8 cellular contexts compared by ENCODE assay signal in the genomic region with DNA sequence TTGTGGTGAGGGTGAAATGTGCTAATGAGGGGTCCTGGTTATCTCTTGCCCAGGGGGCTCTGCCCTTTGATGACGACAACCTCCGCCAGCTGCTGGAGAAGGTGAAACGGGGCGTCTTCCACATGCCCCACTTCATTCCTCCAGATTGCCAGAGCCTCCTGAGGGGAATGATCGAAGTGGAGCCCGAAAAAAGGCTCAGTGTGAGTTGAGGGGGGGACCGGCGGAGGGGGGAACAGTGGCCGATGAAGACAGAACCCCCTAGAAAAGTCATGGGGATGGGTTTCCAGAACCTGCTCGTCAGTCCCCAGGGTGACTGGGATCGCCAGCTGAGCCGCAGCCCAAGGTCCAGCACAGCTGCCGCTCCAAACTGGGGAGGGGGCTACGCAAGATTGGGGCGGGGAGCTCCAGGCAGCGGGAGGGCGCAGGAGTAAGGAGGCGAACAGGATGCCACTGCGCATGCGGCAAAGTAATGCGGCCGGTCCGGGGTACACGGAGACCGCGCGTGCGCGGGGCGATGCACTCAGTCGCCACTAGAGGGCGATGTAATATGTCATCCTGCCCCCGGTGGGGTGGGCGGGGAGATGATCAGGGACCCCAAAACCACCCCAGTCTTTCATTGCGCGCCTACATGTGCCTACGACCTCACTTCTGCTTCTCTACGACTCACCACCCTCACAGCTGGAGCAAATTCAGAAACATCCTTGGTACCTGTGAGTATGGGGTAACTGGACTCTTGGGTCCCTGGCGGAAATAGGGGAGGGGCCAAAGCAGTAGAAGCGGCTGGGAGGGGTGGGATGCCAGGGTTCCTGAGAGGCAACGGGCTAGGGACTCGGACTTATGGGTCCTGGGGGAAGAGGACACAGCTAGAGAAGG. TPM values are rescaled to one million over a fixed set of nuclear protein-coding genes. Genes with fewer than 3 reads are reported as not detected.
DNase-seq lines count a peak whose midpoint lies in the region; ATAC-seq and TF ChIP-seq lines count a peak whose summit lies in the region.

No MANE protein-coding gene starts in this region.

- peaks cover 0 to 7% (median 3%) of the 10 kb centered on the region in 4 donors for H3K4me1 ChIP-seq in liver (ENCODE audit: control insufficient read depth in 4 of 4, insufficient read depth in 4 of 4, low read length in 3 of 4)

- TF ChIP-seq CTCF in GM12873 (IDR thresholded peaks at IDR 0.05; ENCODE audit: insufficient read depth, low read depth, low read length, missing control alignments) = peak; percentile 98
- peak; percentile 86 for TF ChIP-seq CTCF in choroid plexus epithelial cell (conservative IDR thresholded peaks at IDR 0.05; ENCODE audit: low read depth, low read length)
- peak; percentile 98 for TF ChIP-seq CTCF in liver (IDR thresholded peaks at IDR 0.05; ENCODE audit: low read depth, low read length, missing input control)

- H3K4me3 ChIP-seq in choroid plexus epithelial cell (ENCODE audit: low read depth, low read length) = peak overlapping the region; percentile 65
- H3K4me3 ChIP-seq in liver (ENCODE audit: low read depth in 1 of 3, low read length in 3 of 3) = peak overlapping the region in 1 of 3 donors; percentile 38

- DNase-seq in NCI-H2227 treated with DMSO at 0.1 percent for 48 hours (lab: John Stamatoyannopoulos, UW) = peak; percentile 46
- peak; percentile 92 to 96 for DNase-seq in activated CD4-positive, alpha-beta T cell treated with anti-CD3 and anti-CD28 coated beads for 4 hours
- peak; percentile 78 for DNase-seq in choroid plexus epithelial cell (ENCODE audit: low read depth)
- DNase-seq in stimulated activated CD4-positive, alpha-beta T cell treated with anti-CD3 and anti-CD28 coated beads, Interleukin-4, amount 100 ng/mL, for 4 hours = peak; percentile 89 to 98

- no peak overlapping the region for H3K27ac ChIP-seq in liver (ENCODE audit: low read depth in 1 of 2, low read length in 2 of 2)

- no peak overlapping the region for H3K9ac ChIP-seq in liver (ENCODE audit: low read depth in 1 of 2, low read length in 2 of 2)

- no peaks in the 10 kb centered on the region for H3K36me3 ChIP-seq in liver (ENCODE audit: control insufficient read depth in 4 of 4, insufficient read depth in 3 of 4, low read depth in 1 of 4, low read length in 3 of 4)

- TF ChIP-seq RAD21 in liver (IDR thresholded peaks at IDR 0.05) = peak; percentile 73 to 80

- H3K9me3 ChIP-seq in liver (ENCODE audit: control insufficient read depth in 4 of 4, low read length in 3 of 4) = no peaks in the 10 kb centered on the region

- WGBS in liver = 12% methylated on average over 42 of the region's 42 CpGs

- H3K27me3 ChIP-seq in liver (ENCODE audit: control insufficient read depth in 4 of 4, insufficient read depth in 4 of 4, low read length in 3 of 4) = no peaks in the 10 kb centered on the region

- ATAC-seq in HG03060 (IDR thresholded peaks at IDR 0.05; ENCODE audit: low read depth, unreplicated experiment) (peak; percentile 52), GM18870 (IDR thresholded peaks at IDR 0.05; ENCODE audit: unreplicated experiment) (no peak)

TF ChIP-seq in liver, 16 proteins besides CTCF, POLR2A, EP300 and RAD21:
- TF ChIP-seq YY1 (IDR thresholded peaks at IDR 0.05) (no peak), FOXA1 (IDR thresholded peaks at IDR 0.05) (no peak), JUND (IDR thresholded peaks at IDR 0.05) (no peak), EGR1 (IDR thresholded peaks at IDR 0.05; ENCODE audit: low read depth in 2 of 2) (no peak), SP1 (IDR thresholded peaks at IDR 0.05) (no peak), NR2F2 (IDR thresholded peaks at IDR 0.05) (no peak), RXRA (IDR thresholded peaks at IDR 0.05) (no peak), TAF1 (conservative IDR thresholded peaks at IDR 0.05) (no peak), HNF4A (conservative IDR thresholded peaks at IDR 0.05) (no peak)
- TF ChIP-seq, protein P1, sequence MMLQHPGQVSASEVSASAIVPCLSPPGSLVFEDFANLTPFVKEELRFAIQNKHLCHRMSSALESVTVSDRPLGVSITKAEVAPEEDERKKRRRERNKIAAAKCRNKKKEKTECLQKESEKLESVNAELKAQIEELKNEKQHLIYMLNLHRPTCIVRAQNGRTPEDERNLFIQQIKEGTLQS (IDR thresholded peaks at IDR 0.05) = no peak
- TF ChIP-seq, protein P2, sequence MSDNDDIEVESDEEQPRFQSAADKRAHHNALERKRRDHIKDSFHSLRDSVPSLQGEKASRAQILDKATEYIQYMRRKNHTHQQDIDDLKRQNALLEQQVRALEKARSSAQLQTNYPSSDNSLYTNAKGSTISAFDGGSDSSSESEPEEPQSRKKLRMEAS (IDR thresholded peaks at IDR 0.05) = no peak

RNA-seq across cellular contexts. Expression of gene BRSK1, which starts 17.9 kb away (rescaled TPM):
- total RNA-seq in liver = under 1 TPM; 0.42 to 0.65 TPM
- under 1 TPM in 1 of 2 donors, not detected in 1; 0.10 TPM for polyA plus RNA-seq in liver

RNA-seq across cellular contexts. Expression of gene HSPBP1, which starts 21.8 kb away (rescaled TPM):
- 10 to 100 TPM in 1 of 2 donors, 1 to 10 TPM in 1; 9.4 to 11.6 TPM for total RNA-seq in liver
- polyA plus RNA-seq in liver = 10 to 100 TPM; 15.3 to 31.6 TPM

RNA-seq across cellular contexts. Expression of gene TMEM150B, which starts 23.4 kb away (rescaled TPM):
- total RNA-seq in liver = 1 to 10 TPM; 2.1 to 3.3 TPM
- polyA plus RNA-seq in liver = 1 to 10 TPM in 1 of 2 donors, under 1 TPM in 1; 0.81 to 1.8 TPM

RNA-seq across cellular contexts. Expression of gene KMT5C, which starts 38.0 kb away (rescaled TPM):
- 10 to 100 TPM in 1 of 2 donors, 1 to 10 TPM in 1; 3.9 to 11.6 TPM for total RNA-seq in liver
- polyA plus RNA-seq in liver = 1 to 10 TPM; 1.1 to 2.1 TPM

RNA-seq across cellular contexts. Expression of gene PPP6R1, which starts 42.9 kb away (rescaled TPM):
- 10 to 100 TPM; 24.6 to 40.1 TPM for total RNA-seq in liver
- 10 to 100 TPM in 1 of 2 donors, 1 to 10 TPM in 1; 5.5 to 20.4 TPM for polyA plus RNA-seq in liver
